21 cellular contexts compared by ENCODE assay signal in genomic region chr6:4496284-4496683, GRCh38.
"Had no signal": no experiment of that assay in that cellular context is flagged by ENCODE, and none has a peak within 500 bp of the region (broad histone marks: within the 10 kb centered on the region; RNA-seq: fewer than 3 reads in every experiment).

No MANE protein-coding gene starts in this region.

- H3K27ac ChIP-seq: colonic mucosa, lower lobe of right lung, neutrophil, pancreas, right lobe of liver, stomach, thyroid gland had no signal

- ATAC-seq: left ventricle myocardium superior; lower lobe of right lung; mucosa of descending colon; natural killer cell treated with Interleukin-12 subunit alpha and Interleukin-12 subunit beta and Interleukin-15 and Interleukin-18, amount 100 ng/mL, for 72 hours; pancreas; right lobe of liver had no signal

- DNase-seq: colonic mucosa; effector memory CD4-positive, alpha-beta T cell; esophagus squamous epithelium; hypothalamus; immature natural killer cell; left ventricle myocardium superior; lower lobe of right lung; mucosa of descending colon; naive B cell; pancreas; right lobe of liver; small intestine; stimulated activated CD4-positive, alpha-beta T cell treated with anti-CD3 and anti-CD28 coated beads, Interleukin-12 subunit alpha, Interleukin-12 subunit beta, amount 100 ng/mL, for 4 hours; stimulated activated CD4-positive, alpha-beta T cell treated with anti-CD3 and anti-CD28 coated beads, Interleukin-1b, Interleukin-23, amount 100 ng/mL, for 48 hours; stimulated activated CD4-positive, alpha-beta T cell treated with anti-CD3 and anti-CD28 coated beads, Interleukin-4, amount 100 ng/mL, for 1 hour; stimulated activated CD8-positive, alpha-beta memory T cell treated with anti-CD3 and anti-CD28 coated beads, Interleukin-4, amount 100 ng/mL, for 48 hours; stimulated activated naive CD4-positive, alpha-beta T cell; stomach; thyroid gland had no signal

- H3K4me3 ChIP-seq: colonic mucosa, esophagus squamous epithelium, lower lobe of right lung, mucosa of descending colon, pancreas, right lobe of liver, stomach, thyroid gland had no signal
